ENCODE assay signal across 28 cellular contexts in genomic region chr2:24836206-24836605, GRCh38.
"Had no signal": no experiment of that assay in that cellular context is flagged by ENCODE, and none has a peak within 500 bp of the region (broad histone marks: within the 10 kb centered on the region; RNA-seq: fewer than 3 reads in every experiment).

No MANE protein-coding gene starts in this region.

- H3K9me3 Mint-ChIP-seq: activated CD4-positive, alpha-beta memory T cell treated with anti-CD3 and anti-CD28 coated beads, Interleukin-2, amount 10 ng/mL, durations not matched to agents 7 days and 5 days; activated CD4-positive, alpha-beta T cell treated with anti-CD3 and anti-CD28 coated beads, Interleukin-2, amount 10 ng/mL, durations not matched to agents 7 days and 5 days; activated T-cell treated with anti-CD3 and anti-CD28 coated beads, Interleukin-2, amount 50 U/mL, for 24 hours; activated T-helper 17 cell treated with anti-CD3 and anti-CD28 coated beads, Interleukin-2, amount 50 U/mL, for 72 hours; central memory CD8-positive, alpha-beta T cell; effector memory CD8-positive, alpha-beta T cell had no signal

- H3K4me1 ChIP-seq: esophagus muscularis mucosa, gastroesophageal sphincter had no signal

- DNase-seq: activated CD4-positive, alpha-beta memory T cell treated with anti-CD3 and anti-CD28 coated beads, Interleukin-2, amount 10 ng/mL, durations not matched to agents 7 days and 5 days; activated CD4-positive, alpha-beta T cell treated with anti-CD3 and anti-CD28 coated beads for 4 hours; activated CD4-positive, alpha-beta T cell treated with anti-CD3 and anti-CD28 coated beads, Interleukin-2, amount 10 ng/mL, durations not matched to agents 7 days and 5 days; activated CD4-positive, alpha-beta T cell treated with anti-CD3 and anti-CD28 coated beads, Interleukin-2, amount 50 U/mL, for 4 hours; activated CD4-positive, CD25-positive, alpha-beta regulatory T cell; activated CD4-positive, CD25-positive, alpha-beta regulatory T cell treated with anti-CD3 and anti-CD28 coated beads, Interleukin-2, amount 50 U/mL, for 72 hours; activated CD8-positive, alpha-beta memory T cell treated with anti-CD3 and anti-CD28 coated beads, Interleukin-2, amount 50 U/mL, for 48 hours; activated effector memory CD4-positive, alpha-beta T cell treated with Interleukin-2 at 50 U/mL for 16 hours; activated gamma-delta T cell treated with Interleukin-2 at 50 U/mL for 16 hours; activated naive CD4-positive, alpha-beta T cell treated with anti-CD3 and anti-CD28 coated beads, Interleukin-2, amount 50 U/mL, for 16 hours; activated naive CD4-positive, alpha-beta T cell treated with Interleukin-2 at 50 U/mL for 16 hours; activated T-cell treated with anti-CD3 and anti-CD28 coated beads for 4 hours; activated T-cell treated with anti-CD3 and anti-CD28 coated beads, Interleukin-2, amount 50 U/mL, for 24 hours; amniotic stem cell; anterior cingulate cortex; cortex of kidney; dermis blood vessel endothelial cell; effector CD4-positive, alpha-beta T cell; effector memory CD8-positive, alpha-beta T cell; erythroblast; foreskin melanocyte; T-helper 2 cell had no signal

- H3K9me3 ChIP-seq: esophagus muscularis mucosa, gastroesophageal sphincter had no signal

- H3K36me3 ChIP-seq: brain microvascular endothelial cell had no signal

- H3K27me3 Mint-ChIP-seq: activated CD4-positive, alpha-beta memory T cell treated with anti-CD3 and anti-CD28 coated beads, Interleukin-2, amount 10 ng/mL, durations not matched to agents 7 days and 5 days; activated CD4-positive, alpha-beta T cell treated with anti-CD3 and anti-CD28 coated beads, Interleukin-2, amount 10 ng/mL, durations not matched to agents 7 days and 5 days; activated naive CD8-positive, alpha-beta T cell; activated T-cell treated with anti-CD3 and anti-CD28 coated beads, Interleukin-2, amount 50 U/mL, for 24 hours; activated T-helper 17 cell treated with anti-CD3 and anti-CD28 coated beads, Interleukin-2, amount 50 U/mL, for 72 hours; central memory CD8-positive, alpha-beta T cell; effector memory CD8-positive, alpha-beta T cell had no signal

- H3K27ac ChIP-seq: brain microvascular endothelial cell, esophagus muscularis mucosa, gastroesophageal sphincter had no signal

- H3K4me3 ChIP-seq: esophagus muscularis mucosa, gastroesophageal sphincter had no signal

- H3K27me3 ChIP-seq: brain microvascular endothelial cell, esophagus muscularis mucosa, gastroesophageal sphincter had no signal

- H3K4me1 Mint-ChIP-seq: activated CD4-positive, alpha-beta memory T cell treated with anti-CD3 and anti-CD28 coated beads, Interleukin-2, amount 10 ng/mL, durations not matched to agents 7 days and 5 days; activated CD4-positive, alpha-beta T cell treated with anti-CD3 and anti-CD28 coated beads, Interleukin-2, amount 10 ng/mL, durations not matched to agents 7 days and 5 days; activated T-helper 17 cell treated with anti-CD3 and anti-CD28 coated beads, Interleukin-2, amount 50 U/mL, for 72 hours; central memory CD8-positive, alpha-beta T cell had no signal

- H3K4me3 Mint-ChIP-seq: activated CD4-positive, alpha-beta memory T cell treated with anti-CD3 and anti-CD28 coated beads, Interleukin-2, amount 10 ng/mL, durations not matched to agents 7 days and 5 days; activated CD4-positive, alpha-beta T cell treated with anti-CD3 and anti-CD28 coated beads, Interleukin-2, amount 10 ng/mL, durations not matched to agents 7 days and 5 days; activated naive CD8-positive, alpha-beta T cell; activated T-cell treated with anti-CD3 and anti-CD28 coated beads, Interleukin-2, amount 50 U/mL, for 24 hours; activated T-helper 17 cell treated with anti-CD3 and anti-CD28 coated beads, Interleukin-2, amount 50 U/mL, for 72 hours; central memory CD8-positive, alpha-beta T cell; effector memory CD8-positive, alpha-beta T cell had no signal

- H3K27ac Mint-ChIP-seq: activated CD4-positive, alpha-beta memory T cell treated with anti-CD3 and anti-CD28 coated beads, Interleukin-2, amount 10 ng/mL, durations not matched to agents 7 days and 5 days; activated CD4-positive, alpha-beta T cell treated with anti-CD3 and anti-CD28 coated beads, Interleukin-2, amount 10 ng/mL, durations not matched to agents 7 days and 5 days; activated naive CD8-positive, alpha-beta T cell; activated T-cell treated with anti-CD3 and anti-CD28 coated beads, Interleukin-2, amount 50 U/mL, for 24 hours; activated T-helper 17 cell treated with anti-CD3 and anti-CD28 coated beads, Interleukin-2, amount 50 U/mL, for 72 hours; effector memory CD8-positive, alpha-beta T cell had no signal
